24 cellular contexts compared by ENCODE assay signal in the genomic region with DNA sequence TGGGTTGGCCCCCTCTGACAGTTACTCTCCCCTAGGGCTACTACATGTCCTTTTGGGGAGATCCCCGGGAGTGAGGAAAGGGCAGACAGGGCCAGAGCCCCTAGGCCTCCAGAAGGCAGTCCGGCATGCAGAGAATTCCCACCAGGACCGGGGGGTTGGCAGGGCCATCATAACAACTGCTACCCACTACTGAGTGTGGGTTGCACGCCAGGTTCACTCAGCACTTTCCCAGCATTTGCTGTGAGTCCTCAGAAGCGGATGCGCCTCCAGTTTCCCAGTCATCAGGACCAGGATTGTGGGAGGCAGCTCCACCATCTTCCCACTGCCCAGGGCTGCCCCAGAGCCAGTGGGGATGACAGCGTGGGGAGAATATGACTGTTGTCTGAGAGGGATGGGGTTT.
"Had no signal": no experiment of that assay in that cellular context is flagged by ENCODE, and none has a peak within 500 bp of the region (broad histone marks: within the 10 kb centered on the region; RNA-seq: fewer than 3 reads in every experiment).

No MANE protein-coding gene starts in this region.

- H2AFZ ChIP-seq: neural progenitor cell had no signal

- H3K36me3 ChIP-seq: heart left ventricle, neural progenitor cell, pancreas, prostate gland, right lobe of liver, stomach, thoracic aorta, transverse colon, uterus had no signal

- H3K4me2 ChIP-seq: neural progenitor cell had no signal

- H3K9me3 ChIP-seq: heart left ventricle, mucosa of descending colon, pancreas, prostate gland, right lobe of liver, stomach, thoracic aorta, transverse colon, uterus had no signal

- H3K36me3 Mint-ChIP-seq: natural killer cell treated with Interleukin-12 subunit alpha and Interleukin-12 subunit beta and Interleukin-15 and Interleukin-18, amount 100 ng/mL, for 72 hours; neural progenitor cell had no signal

- H3K9ac ChIP-seq: neural progenitor cell had no signal

- H3K4me3 Mint-ChIP-seq: dendritic cell treated with granulocyte-macrophage colony-stimulating factor and Interleukin-4, amounts not matched to agents 40 ng/mL and 50 ng/mL, for 4 days; effector memory CD8-positive, alpha-beta T cell; natural killer cell treated with Interleukin-12 subunit alpha and Interleukin-12 subunit beta and Interleukin-15 and Interleukin-18, amount 100 ng/mL, for 72 hours; neural progenitor cell had no signal

- ATAC-seq: effector memory CD8-positive, alpha-beta T cell; foreskin keratinocyte; heart left ventricle; left lobe of liver; mucosa of descending colon; natural killer cell treated with Interleukin-12 subunit alpha and Interleukin-12 subunit beta and Interleukin-15 and Interleukin-18, amount 100 ng/mL, for 72 hours; pancreas; right lobe of liver had no signal

- H3K27ac ChIP-seq: foreskin keratinocyte, heart left ventricle, neural progenitor cell, pancreas, prostate gland, right lobe of liver, skin epidermis, stomach, thoracic aorta, transverse colon, uterus had no signal

- H3K4me1 ChIP-seq: foreskin keratinocyte, prostate gland, transverse colon, uterus had no signal

- H3K27ac Mint-ChIP-seq: effector memory CD8-positive, alpha-beta T cell; natural killer cell treated with Interleukin-12 subunit alpha and Interleukin-12 subunit beta and Interleukin-15 and Interleukin-18, amount 100 ng/mL, for 72 hours; neural progenitor cell had no signal

- H3K4me3 ChIP-seq: heart left ventricle, mucosa of descending colon, neural progenitor cell, pancreas, prostate gland, right lobe of liver, skin epidermis, stomach, thoracic aorta, transverse colon, uterus had no signal

- H3K9me3 Mint-ChIP-seq: dendritic cell treated with granulocyte-macrophage colony-stimulating factor and Interleukin-4, amounts not matched to agents 40 ng/mL and 50 ng/mL, for 4 days; effector memory CD8-positive, alpha-beta T cell; natural killer cell treated with Interleukin-12 subunit alpha and Interleukin-12 subunit beta and Interleukin-15 and Interleukin-18, amount 100 ng/mL, for 72 hours; neural progenitor cell had no signal

- H3K27me3 Mint-ChIP-seq: effector memory CD8-positive, alpha-beta T cell had no signal

- H3K27me3 ChIP-seq: foreskin keratinocyte, heart left ventricle, neural progenitor cell, pancreas, right lobe of liver, stomach, transverse colon, uterus had no signal

- DNase-seq: effector memory CD8-positive, alpha-beta T cell; foreskin keratinocyte; heart left ventricle; hippocampal formation; mammary epithelial cell; mucosa of descending colon; occipital lobe; pancreas; retina; right lobe of liver; stimulated activated CD4-positive, alpha-beta T cell treated with anti-CD3 and anti-CD28 coated beads, Interleukin-2, amount 100 ng/mL, for 24 hours; stimulated activated CD4-positive, alpha-beta T cell treated with anti-CD3 and anti-CD28 coated beads, Interleukin-4, amount 100 ng/mL, for 4 hours; stimulated activated naive CD4-positive, alpha-beta T cell; stomach; substantia nigra; transverse colon; uterus had no signal
